Comparison of ENCODE assay signal across 1 cellular context in genomic region chr10:100101526-100102076, GRCh38.
TF ChIP-seq lines count a peak whose summit lies in the region.

No MANE protein-coding gene starts in this region.

TF ChIP-seq in HepG2, 621 proteins besides CTCF, POLR2A, EP300 and RAD21 (continued from another document):
- no peak for TF ChIP-seq THAP9 (CRISPR knock-in tag; IDR thresholded peaks at IDR 0.05; ENCODE audit: borderline replicate concordance)
- no peak for TF ChIP-seq ZBTB4 (CRISPR knock-in tag; IDR thresholded peaks at IDR 0.05; ENCODE audit: borderline replicate concordance)
- TF ChIP-seq ZNF510 (CRISPR knock-in tag; IDR thresholded peaks at IDR 0.05; ENCODE audit: low read depth): peak; percentile 83; the same call in 1 of the 2 replicates
- TF ChIP-seq THYN1 (CRISPR knock-in tag; IDR thresholded peaks at IDR 0.05; ENCODE audit: borderline replicate concordance, low read depth): no peak
- no peak for TF ChIP-seq ZFP36 (IDR thresholded peaks at IDR 0.05; ENCODE audit: borderline replicate concordance, low read depth, low read length, partially characterized antibody)
- TF ChIP-seq ELF3 (CRISPR knock-in tag; IDR thresholded peaks at IDR 0.05): peak; percentile 87
- peak; percentile 55 for TF ChIP-seq POLR2AphosphoS5 (IDR thresholded peaks at IDR 0.05; ENCODE audit: low read depth, low read length)
- TF ChIP-seq ZHX2 (IDR thresholded peaks at IDR 0.05; ENCODE audit: low read depth): peak; percentile 76
- TF ChIP-seq ZHX2 (CRISPR knock-in tag; IDR thresholded peaks at IDR 0.05; ENCODE audit: borderline replicate concordance): no peak
- TF ChIP-seq ZNF605 (CRISPR knock-in tag; IDR thresholded peaks at IDR 0.05): 0 out of 2 replicates have a peak, but pooled peaks have one; percentile 35
- no peak for TF ChIP-seq ZNF33B (CRISPR knock-in tag; IDR thresholded peaks at IDR 0.05)
- no peak for TF ChIP-seq ZBTB46 (CRISPR knock-in tag; IDR thresholded peaks at IDR 0.05; ENCODE audit: borderline replicate concordance)
- peak; percentile 92 for TF ChIP-seq ZEB1 (IDR thresholded peaks at IDR 0.05; ENCODE audit: insufficient replicate concordance, low read depth)
- peak; percentile 70 for TF ChIP-seq NR2C2 (CRISPR knock-in tag; IDR thresholded peaks at IDR 0.05; ENCODE audit: borderline replicate concordance)
- no peak for TF ChIP-seq ZNF572 (CRISPR knock-in tag; IDR thresholded peaks at IDR 0.05)
- peak; percentile 95 for TF ChIP-seq FOXP1 (IDR thresholded peaks at IDR 0.05)
- TF ChIP-seq FOXP1 (CRISPR knock-in tag; IDR thresholded peaks at IDR 0.05): peak; percentile 98
- peak; percentile 97 for TF ChIP-seq TCF7 (IDR thresholded peaks at IDR 0.05; ENCODE audit: low read depth)
- TF ChIP-seq MIER3 (CRISPR knock-in tag; IDR thresholded peaks at IDR 0.05; ENCODE audit: borderline replicate concordance): peak; percentile 93; the same call in 1 of the 2 replicates
- TF ChIP-seq ATF4 (CRISPR knock-in tag; IDR thresholded peaks at IDR 0.05): peak in 1 of 2 experiments; percentile 84; a peak in 2 of 4 replicates
- no peak for TF ChIP-seq ZNF547 (CRISPR knock-in tag; IDR thresholded peaks at IDR 0.05)
- TF ChIP-seq JUN (CRISPR knock-in tag; IDR thresholded peaks at IDR 0.05): peak; percentile 95
- TF ChIP-seq ZNF33A (CRISPR knock-in tag; IDR thresholded peaks at IDR 0.05; ENCODE audit: borderline replicate concordance): peak; percentile 70; the same call in 1 of the 2 replicates
- TF ChIP-seq ZNF737 (CRISPR knock-in tag; IDR thresholded peaks at IDR 0.05; ENCODE audit: borderline replicate concordance): no peak
- TF ChIP-seq HNRNPLL (IDR thresholded peaks at IDR 0.05; ENCODE audit: low read depth, low read length, poor library complexity, severe bottlenecking): no peak
- no peak for TF ChIP-seq NFKB2 (CRISPR knock-in tag; IDR thresholded peaks at IDR 0.05; ENCODE audit: borderline replicate concordance)
- peak; percentile 99 for TF ChIP-seq MIXL1 (CRISPR knock-in tag; IDR thresholded peaks at IDR 0.05)
- TF ChIP-seq CEBPZ (IDR thresholded peaks at IDR 0.05; ENCODE audit: low read length): no peak
